ENCODE assay signal across 17 cellular contexts in genomic region chr5:14118551-14119320, GRCh38. TPM values are rescaled to one million over a fixed set of nuclear protein-coding genes. Genes with fewer than 3 reads are reported as not detected.
A peak's percentile ranks its signal among the peaks of the same experiment; 100 is the strongest.
DNase-seq lines count a peak whose midpoint lies in the region; ATAC-seq and TF ChIP-seq lines count a peak whose summit lies in the region.
"Had no signal": no experiment of that assay in that cellular context is flagged by ENCODE, and none has a peak within 500 bp of the region (broad histone marks: within the 10 kb centered on the region; RNA-seq: fewer than 3 reads in every experiment).

No MANE protein-coding gene starts in this region.

- no peaks in the 10 kb centered on the region for H3K36me3 ChIP-seq in PC-3 (ENCODE audit: low read depth, low read length)
- H3K36me3 ChIP-seq: thoracic aorta had no signal

- H3K9me3 ChIP-seq in PC-3 (ENCODE audit: low read length) = no peaks in the 10 kb centered on the region
- H3K9me3 ChIP-seq: thoracic aorta had no signal

- ATAC-seq in PC-3 = no peak
- ATAC-seq: naive thymus-derived CD8-positive, alpha-beta T cell; T-helper 17 cell had no signal

- peak; percentile 69 for DNase-seq in NCI-H2107 treated with DMSO at 0.1 percent for 48 hours (lab: John Stamatoyannopoulos, UW; ENCODE audit: unreplicated experiment)
- no peak for DNase-seq in NCI-H2107 (lab: John Stamatoyannopoulos, UW)
- peak; percentile 30 to 91 (median 90) for DNase-seq in dorsolateral prefrontal cortex
- peak; percentile 76 for DNase-seq in retina
- DNase-seq in NCI-H524 treated with DMSO at 0.1 percent for 48 hours (lab: John Stamatoyannopoulos, UW) = no peak
- DNase-seq in PC-3 = no peak
- DNase-seq in SHP77 (lab: John Stamatoyannopoulos, UW) = no peak
- DNase-seq: activated CD4-positive, alpha-beta T cell treated with anti-CD3 and anti-CD28 coated beads for 1 hour; activated T-cell treated with anti-CD3 and anti-CD28 coated beads, Interleukin-2, amount 50 U/mL, for 1 hour; CD4-positive, alpha-beta memory T cell; naive thymus-derived CD8-positive, alpha-beta T cell; NCI-H2171; T-helper 17 cell had no signal

- peaks cover 4% of the 10 kb centered on the region; the same call in 1 of the 2 replicates for H3K4me1 ChIP-seq in PC-3 (ENCODE audit: insufficient read depth, low read length)

- peak overlapping the region in 24 of 59 donors; percentile 1 to 47 (median 18) for H3K4me3 ChIP-seq in dorsolateral prefrontal cortex
- H3K4me3 ChIP-seq in PC-3 (ENCODE audit: low read length) = no peak overlapping the region
- H3K4me3 ChIP-seq: thoracic aorta had no signal

- H3K27ac ChIP-seq in dorsolateral prefrontal cortex = peak overlapping the region in 48 of 59 donors; percentile 1 to 88 (median 65)
- H3K27ac ChIP-seq in layer of hippocampus (ENCODE audit: low read depth, low read length) = peak overlapping the region; percentile 13
- no peak overlapping the region for H3K27ac ChIP-seq in PC-3 (ENCODE audit: low read length)
- H3K27ac ChIP-seq: 22Rv1, HL-60, thoracic aorta had no signal

- H3F3A ChIP-seq in PC-3 (ENCODE audit: low read length, unreplicated experiment) = no peaks in the 10 kb centered on the region

- CTCF ChIA-PET in PC-3 (lab: Charles Lee) = no interaction called here

- TF ChIP-seq CTCF in dorsolateral prefrontal cortex (IDR thresholded peaks at IDR 0.05 in 54 of 56, conservative IDR thresholded peaks at IDR 0.05 in 2 of 56; ENCODE audit: low read depth in 1 of 56, partially characterized antibody in 56 of 56) = peak in 21 of 56 donors; percentile 6 to 52 (median 15)
- no peak for TF ChIP-seq CTCF in PC-3 (conservative IDR thresholded peaks at IDR 0.05; ENCODE audit: low read depth, low read length)

- no peaks in the 10 kb centered on the region for H3K79me2 ChIP-seq in PC-3 (ENCODE audit: low read length)

- intact Hi-C loops in dorsolateral prefrontal cortex (cut with DNase I) (loop anchor here in 1 of 2 donors (2.0 to 10.0 kb wide), 2 partner anchors 24 to 526 kb away; partner anchors contain the start of gene TRIO), PC-3 (cut with micrococcal nuclease) (no loop called here)

- H4K20me1 ChIP-seq in PC-3 (ENCODE audit: low read length) = no peaks in the 10 kb centered on the region

- no TSS peak for BruUV-seq in PC-3 (replicated peaks; lab: Mats Ljungman, UMichigan)

- H2AFZ ChIP-seq in PC-3 (ENCODE audit: low read length) = no peak overlapping the region

- no peaks in the 10 kb centered on the region for H3K9me2 ChIP-seq in PC-3 (replicated peaks; ENCODE audit: low read length)

- H3K27me3 ChIP-seq in dorsolateral prefrontal cortex (no peaks in the 10 kb centered on the region), layer of hippocampus (ENCODE audit: control insufficient read depth, insufficient read depth, low read length) (no peaks in the 10 kb centered on the region), PC-3 (ENCODE audit: low read length) (no peaks in the 10 kb centered on the region)

- no peak overlapping the region for H3K4me2 ChIP-seq in PC-3 (ENCODE audit: low read length)

- H3K9ac ChIP-seq in PC-3 (ENCODE audit: low read length) = no peak overlapping the region

- POLR2A ChIA-PET in PC-3 (lab: Charles Lee; ENCODE audit: unreplicated experiment) = no interaction called here

RNA-seq across cellular contexts. Expression of gene TRIO, which starts 24.4 kb away (rescaled TPM):
- 100 to 1,000 TPM; 171 to 414 (median 292) TPM for total RNA-seq in dorsolateral prefrontal cortex
- total RNA-seq in PC-3 (2014; rRNA removed) = 211 and 271 TPM in 2 replicates

Comparison
In these comparisons a context has a peak if more than half of its experiments do, and no peak if none do; other contexts are left out.
1. DNase-seq: peak in NCI-H2107 treated with DMSO at 0.1 percent for 48 hours (single experiment), dorsolateral prefrontal cortex (10 of 10) and retina (single experiment); none in NCI-H2107 (single experiment), NCI-H524 treated with DMSO at 0.1 percent for 48 hours (single experiment), PC-3 (single experiment) and SHP77 (0 of 2).